In genomic region chr2:43429366-43429765, GRCh38 we compare ENCODE assay signal across 26 cellular contexts.
DNase-seq lines count a peak whose midpoint lies in the region; ATAC-seq and TF ChIP-seq lines count a peak whose summit lies in the region.
"Had no signal": no experiment of that assay in that cellular context is flagged by ENCODE, and none has a peak within 500 bp of the region (broad histone marks: within the 10 kb centered on the region; RNA-seq: fewer than 3 reads in every experiment).

No MANE protein-coding gene starts in this region.

- H3K27me3 ChIP-seq in mammary epithelial cell (ENCODE audit: insufficient read depth, low read length): no peaks in the 10 kb centered on the region
- H3K27me3 ChIP-seq in left lung: no peaks in the 10 kb centered on the region
- H3K27me3 ChIP-seq: BE2C, SJSA1 had no signal

- in situ Hi-C loops in mammary epithelial cell (cut with MboI; ENCODE audit: low sequenced_read_pairs in 2 of 2): no loop called here

- dilution Hi-C loops in mammary epithelial cell (cut with HindIII; ENCODE audit: low sequenced_read_pairs): no loop called here

- ATAC-seq in left lung (peak; percentile 16), HG02642 (IDR thresholded peaks at IDR 0.05; ENCODE audit: poor library complexity, unreplicated experiment) (no peak), GM19463 (IDR thresholded peaks at IDR 0.05; ENCODE audit: unreplicated experiment) (no peak)
- ATAC-seq: HCT116 had no signal

- CTCF ChIA-PET in mammary epithelial cell (lab: Charles Lee; ENCODE audit: low non-redundant PET): no interaction called here

- TF ChIP-seq CTCF in mammary epithelial cell (conservative IDR thresholded peaks at IDR 0.05 in 1 of 2, IDR thresholded peaks at IDR 0.05 in 1 of 2; ENCODE audit: extremely low read depth in 1 of 2, insufficient read depth in 1 of 2, low read depth in 1 of 2, low read length in 2 of 2) (no peak), left lung (IDR thresholded peaks at IDR 0.05) (no peak)

- no peak overlapping the region for H2AFZ ChIP-seq in mammary epithelial cell (ENCODE audit: low read depth, low read length)

- H3K4me1 ChIP-seq in mammary epithelial cell (ENCODE audit: insufficient read depth, low read length) (peaks cover 19% of the 10 kb centered on the region), left lung (peaks cover 7 to 24% of the 10 kb centered on the region in 2 donors)

- H3K9ac ChIP-seq in mammary epithelial cell (ENCODE audit: insufficient read depth, low read length): no peak overlapping the region

- no peaks in the 10 kb centered on the region for H4K20me1 ChIP-seq in mammary epithelial cell (ENCODE audit: insufficient read depth, low read length)

- 96% methylated on average over 3 of the region's 3 CpGs for WGBS in mammary epithelial cell (ENCODE audit: low coverage, missing lambda C conversion rate)

- DNase-seq in DMS53 (lab: John Stamatoyannopoulos, UW) (peak; percentile 10), DMS53 treated with DMSO at 0.1 percent for 48 hours (lab: John Stamatoyannopoulos, UW; ENCODE audit: unreplicated experiment) (no peak), RPMI8226 (peak; percentile 29), mammary epithelial cell (peak; percentile 9), left lung (no peak)
- DNase-seq in activated CD4-positive, alpha-beta T cell treated with anti-CD3 and anti-CD28 coated beads for 48 hours: no peak
- DNase-seq: ACHN, BE2C, DMS79, EL, GF-D8, KG1, MM.1S, NCI-H1092, NCI-H1417 treated with DMSO at 0.1 percent for 48 hours, NCI-H1694 treated with DMSO at 0.1 percent for 48 hours, NCI-H2081, NCI-H226, NCI-H510A, NCI-H69, Right ventricle myocardium superior had no signal

- H3K4me3 ChIP-seq in mammary epithelial cell (replicated peaks in 1 of 3; ENCODE audit: insufficient read depth in 1 of 3, low read depth in 2 of 3, low read length in 3 of 3) (no peak overlapping the region), left lung (no peak overlapping the region)
- H3K4me3 ChIP-seq: SJSA1 had no signal

- H3K79me2 ChIP-seq in mammary epithelial cell (ENCODE audit: insufficient read depth, low read length): no peaks in the 10 kb centered on the region

- intact Hi-C loops in mammary epithelial cell (cut with micrococcal nuclease) (no loop called here), left lung (cut with DNase I) (no loop called here)

- H3K27ac ChIP-seq in mammary epithelial cell (ENCODE audit: insufficient read depth, low read depth, low read length) (no peak overlapping the region), left lung (no peak overlapping the region)
- H3K27ac ChIP-seq: 22Rv1, SJSA1 had no signal

- no peak overlapping the region for H3K4me2 ChIP-seq in mammary epithelial cell (ENCODE audit: insufficient read depth, low read depth, low read length)

- no TSS peak for BruUV-seq in mammary epithelial cell (replicated peaks; lab: Mats Ljungman, UMichigan)

- H3K9me3 ChIP-seq in mammary epithelial cell (replicated peaks; ENCODE audit: insufficient read depth, low read length) (no peaks in the 10 kb centered on the region), left lung (no peaks in the 10 kb centered on the region)
- H3K9me3 ChIP-seq: BE2C, SJSA1 had no signal

- no peaks in the 10 kb centered on the region for H3K36me3 ChIP-seq in mammary epithelial cell (ENCODE audit: insufficient read depth, low read length)
- H3K36me3 ChIP-seq in left lung: peaks cover 0 to 9% of the 10 kb centered on the region in 2 donors

Comparison
In these comparisons a context has a peak if more than half of its experiments do, and no peak if none do; other contexts are left out.
1. DNase-seq: peak in DMS53 (single experiment), RPMI8226 (single experiment) and mammary epithelial cell (single experiment); none in DMS53 treated with DMSO at 0.1 percent for 48 hours (single experiment), left lung (0 of 2) and activated CD4-positive, alpha-beta T cell treated with anti-CD3 and anti-CD28 coated beads for 48 hours (single experiment).